In genomic region chr16:78522327-78522726, GRCh38 we compare ENCODE assay signal across 20 cellular contexts.
A peak's percentile ranks its signal among the peaks of the same experiment; 100 is the strongest.
DNase-seq lines count a peak whose midpoint lies in the region; ATAC-seq, FAIRE-seq and TF ChIP-seq lines count a peak whose summit lies in the region.
"Had no signal": no experiment of that assay in that cellular context is flagged by ENCODE, and none has a peak within 500 bp of the region (broad histone marks: within the 10 kb centered on the region; RNA-seq: fewer than 3 reads in every experiment).

No MANE protein-coding gene starts in this region.

- no peaks in the 10 kb centered on the region for H3K79me2 ChIP-seq in Karpas-422 (ENCODE audit: low read length)
- no peaks in the 10 kb centered on the region for H3K79me2 ChIP-seq in neural progenitor cell (ENCODE audit: low read depth)
- H3K79me2 ChIP-seq: hepatocyte had no signal

- TF ChIP-seq CTCF in neural progenitor cell (IDR thresholded peaks at IDR 0.05), result no peak

- H4K20me1 ChIP-seq in Karpas-422 (ENCODE audit: insufficient read depth, low read depth, low read length) (no peaks in the 10 kb centered on the region), neural progenitor cell (ENCODE audit: low read depth) (no peaks in the 10 kb centered on the region)

- H3K4me3 ChIP-seq in Karpas-422 (ENCODE audit: low read length), result no peak overlapping the region
- no peak overlapping the region for H3K4me3 ChIP-seq in neural progenitor cell
- H3K4me3 ChIP-seq: cardiac muscle cell, hepatocyte had no signal

- H3K9ac ChIP-seq in Karpas-422 (ENCODE audit: low read length), result no peak overlapping the region
- H3K9ac ChIP-seq in neural progenitor cell, result no peak overlapping the region

- no peaks in the 10 kb centered on the region for H3K9me3 ChIP-seq in Karpas-422 (ENCODE audit: low read length)
- no peaks in the 10 kb centered on the region for H3K9me3 ChIP-seq in neural progenitor cell (ENCODE audit: low read depth)

- H3K4me2 ChIP-seq in Karpas-422 (ENCODE audit: low read depth, low read length, poor library complexity, severe bottlenecking) (no peak overlapping the region), neural progenitor cell (no peak overlapping the region)
- H3K4me2 ChIP-seq: hepatocyte had no signal

- H3K4me1 ChIP-seq in Karpas-422 (ENCODE audit: low read length) (no peaks in the 10 kb centered on the region), neural progenitor cell (no peaks in the 10 kb centered on the region)

- ATAC-seq in GM19438 (IDR thresholded peaks at IDR 0.05; ENCODE audit: low read depth, unreplicated experiment) (peak; percentile 86), HG03108 (IDR thresholded peaks at IDR 0.05; ENCODE audit: unreplicated experiment) (peak; percentile 84), HG03025 (IDR thresholded peaks at IDR 0.05; ENCODE audit: low FRiP score, unreplicated experiment) (no peak)
- ATAC-seq: stimulated activated naive CD8-positive, alpha-beta T cell treated with anti-CD3 and anti-CD28 coated beads, Interleukin-15, amount 100 ng/mL, for 72 hours had no signal

- no peaks in the 10 kb centered on the region for H3K9me2 ChIP-seq in Karpas-422 (replicated peaks; ENCODE audit: insufficient read depth, low read length)

- no peak overlapping the region for H2AFZ ChIP-seq in Karpas-422 (ENCODE audit: low read length)
- no peak overlapping the region for H2AFZ ChIP-seq in neural progenitor cell (replicated peaks)
- H2AFZ ChIP-seq: hepatocyte had no signal

- peak; percentile 75 for FAIRE-seq in GM18507 (lab: Jason Lieb, UNC)
- FAIRE-seq: urothelium cell line had no signal

- no peak overlapping the region for H3K27ac Mint-ChIP-seq in neural progenitor cell
- H3K27ac Mint-ChIP-seq: activated naive CD8-positive, alpha-beta T cell treated with anti-CD3 and anti-CD28 coated beads for 36 hours; stimulated activated naive CD8-positive, alpha-beta T cell treated with anti-CD3 and anti-CD28 coated beads, Interleukin-15, amount 100 ng/mL, for 72 hours had no signal

- H3K4me3 Mint-ChIP-seq in neural progenitor cell, result no peak overlapping the region
- H3K4me3 Mint-ChIP-seq: activated naive CD8-positive, alpha-beta T cell treated with anti-CD3 and anti-CD28 coated beads for 36 hours; stimulated activated naive CD8-positive, alpha-beta T cell treated with anti-CD3 and anti-CD28 coated beads, Interleukin-15, amount 100 ng/mL, for 72 hours had no signal

- no peaks in the 10 kb centered on the region for H3K9me3 Mint-ChIP-seq in neural progenitor cell
- H3K9me3 Mint-ChIP-seq: activated naive CD8-positive, alpha-beta T cell treated with anti-CD3 and anti-CD28 coated beads for 36 hours had no signal

- peaks cover 14% of the 10 kb centered on the region for H3K4me1 Mint-ChIP-seq in neural progenitor cell
- H3K4me1 Mint-ChIP-seq: activated naive CD8-positive, alpha-beta T cell treated with anti-CD3 and anti-CD28 coated beads for 36 hours; stimulated activated naive CD8-positive, alpha-beta T cell treated with anti-CD3 and anti-CD28 coated beads, Interleukin-15, amount 100 ng/mL, for 72 hours had no signal

- H3F3A ChIP-seq in neural progenitor cell (ENCODE audit: low read depth), result no peaks in the 10 kb centered on the region

- H3K36me3 ChIP-seq in Karpas-422 (ENCODE audit: insufficient read depth, low read length) (no peaks in the 10 kb centered on the region), neural progenitor cell (no peaks in the 10 kb centered on the region)
- H3K36me3 ChIP-seq: cardiac muscle cell had no signal

- peaks cover 1% of the 10 kb centered on the region for H3K27me3 Mint-ChIP-seq in neural progenitor cell (ENCODE audit: insufficient read depth, low read depth)
- H3K27me3 Mint-ChIP-seq: activated naive CD8-positive, alpha-beta T cell treated with anti-CD3 and anti-CD28 coated beads for 36 hours; stimulated activated naive CD8-positive, alpha-beta T cell treated with anti-CD3 and anti-CD28 coated beads, Interleukin-15, amount 100 ng/mL, for 72 hours had no signal

- DNase-seq in GM18507 (ENCODE audit: extremely low spot score, insufficient read length, low read depth) (peak; percentile 8), RPMI8226 (peak; percentile 16), Karpas-422 (no peak), neural progenitor cell (ENCODE audit: low spot score) (no peak)
- DNase-seq in NK-92 treated with Interleukin-12 subunit alpha and Interleukin-12 subunit beta, amount 100 ng/mL, for 24 hours (lab: John Stamatoyannopoulos, UW), result no peak
- DNase-seq: activated CD4-positive, alpha-beta T cell treated with anti-CD3 and anti-CD28 coated beads for 4 hours; activated naive CD8-positive, alpha-beta T cell treated with anti-CD3 and anti-CD28 coated beads for 36 hours; effector CD4-positive, alpha-beta T cell; KG1; NCI-H1694 treated with DMSO at 0.1 percent for 48 hours; NCI-H69; stimulated activated CD4-positive, alpha-beta T cell treated with anti-CD3 and anti-CD28 coated beads, Interleukin-12 subunit alpha, Interleukin-12 subunit beta, amount 100 ng/mL, for 4 hours; stimulated activated naive CD8-positive, alpha-beta T cell treated with anti-CD3 and anti-CD28 coated beads, Interleukin-15, amount 100 ng/mL, for 72 hours; T-helper 2 cell had no signal

- H3K36me3 Mint-ChIP-seq in neural progenitor cell, result no peaks in the 10 kb centered on the region

- no peak overlapping the region for H3K27ac ChIP-seq in Karpas-422 (ENCODE audit: low read length)
- no peak overlapping the region for H3K27ac ChIP-seq in neural progenitor cell
- H3K27ac ChIP-seq: cardiac muscle cell, hepatocyte had no signal

- H3K27me3 ChIP-seq in Karpas-422 (ENCODE audit: low read length), result no peaks in the 10 kb centered on the region
- no peaks in the 10 kb centered on the region for H3K27me3 ChIP-seq in neural progenitor cell
- H3K27me3 ChIP-seq: cardiac muscle cell, hepatocyte had no signal

Comparison
In these comparisons a context has a peak if more than half of its experiments do, and no peak if none do; other contexts are left out.
1. DNase-seq: peak in GM18507 (single experiment) and RPMI8226 (single experiment); none in Karpas-422 (single experiment), neural progenitor cell (single experiment) and NK-92 treated with Interleukin-12 subunit alpha and Interleukin-12 subunit beta, amount 100 ng/mL, for 24 hours (single experiment).